In the genomic region with DNA sequence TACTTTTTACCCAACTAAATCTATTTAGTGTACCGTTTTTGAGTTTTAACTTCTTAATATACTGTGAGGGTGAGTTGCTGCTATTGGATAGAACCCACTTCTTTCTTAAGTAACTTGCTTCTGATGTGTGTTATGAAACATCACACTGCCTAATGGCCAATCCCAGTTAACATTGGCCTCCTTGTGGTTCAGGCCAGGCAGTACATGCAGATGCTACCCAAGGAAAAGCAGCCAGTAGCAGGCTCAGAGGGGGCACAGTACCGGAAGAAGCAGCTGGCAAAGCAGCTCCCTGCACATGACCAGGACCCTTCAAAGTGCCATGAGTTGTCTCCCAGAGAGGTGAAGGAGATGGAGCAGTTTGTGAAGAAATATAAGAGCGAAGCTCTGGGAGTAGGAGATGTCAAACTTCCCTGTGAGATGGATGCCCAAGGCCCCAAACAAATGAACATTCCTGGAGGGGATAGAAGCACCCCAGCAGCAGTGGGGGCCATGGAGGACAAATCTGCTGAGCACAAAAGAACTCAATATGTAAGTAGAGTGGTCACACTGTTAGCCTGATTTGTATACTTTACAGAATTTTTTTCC, we compare ENCODE assay signal across 8 cellular contexts. TPM values are rescaled to one million over a fixed set of nuclear protein-coding genes. Genes with fewer than 3 reads are reported as not detected.
A peak's percentile ranks its signal among the peaks of the same experiment; 100 is the strongest.
DNase-seq lines count a peak whose midpoint lies in the region; ATAC-seq, FAIRE-seq and TF ChIP-seq lines count a peak whose summit lies in the region.

No MANE protein-coding gene starts in this region.

- DNase-seq in SKM-1 treated with dmso at 0.1 percent for 144 hours (lab: John Stamatoyannopoulos, UW; ENCODE audit: unreplicated experiment), result peak; percentile 6
- DNase-seq in SKM-1 (lab: John Stamatoyannopoulos, UW; ENCODE audit: unreplicated experiment), result no peak
- DNase-seq in iPS-NIHi7 (ENCODE audit: extremely low spot score), result peak; percentile 57
- no peak for DNase-seq in NCI-H1694 (lab: John Stamatoyannopoulos, UW)
- DNase-seq in frontal cortex (ENCODE audit: low spot score in 2 of 2), result no peak

- FAIRE-seq in frontal cortex (lab: Jason Lieb, UNC), result no peak

- peak; percentile 66 for TF ChIP-seq CTCF in VCaP (conservative IDR thresholded peaks at IDR 0.05)

- H3K27ac ChIP-seq in VCaP, result no peak overlapping the region

- peak; percentile 80 for ATAC-seq in HG03139 (IDR thresholded peaks at IDR 0.05; ENCODE audit: unreplicated experiment)
- ATAC-seq in HG03571 (IDR thresholded peaks at IDR 0.05; ENCODE audit: unreplicated experiment), result no peak

RNA-seq across cellular contexts. Expression of a gene that starts 39.7 kb away (rescaled TPM):
- 15.9 TPM for total RNA-seq in frontal cortex

Comparison
In these comparisons a context has a peak if more than half of its experiments do, and no peak if none do; other contexts are left out.
1. DNase-seq: peak in SKM-1 treated with dmso at 0.1 percent for 144 hours (single experiment) and iPS-NIHi7 (single experiment); none in SKM-1 (single experiment), NCI-H1694 (single experiment) and frontal cortex (0 of 2).